ENCODE assay signal across 1 cellular context in genomic region chr19:19224852-19225494, GRCh38.
TF ChIP-seq lines count a peak whose summit lies in the region.

No MANE protein-coding gene starts in this region.

TF ChIP-seq in K562, 482 proteins besides CTCF, POLR2A, EP300 and RAD21 (continued from another document and continues in another):
- TF ChIP-seq, protein P1, sequence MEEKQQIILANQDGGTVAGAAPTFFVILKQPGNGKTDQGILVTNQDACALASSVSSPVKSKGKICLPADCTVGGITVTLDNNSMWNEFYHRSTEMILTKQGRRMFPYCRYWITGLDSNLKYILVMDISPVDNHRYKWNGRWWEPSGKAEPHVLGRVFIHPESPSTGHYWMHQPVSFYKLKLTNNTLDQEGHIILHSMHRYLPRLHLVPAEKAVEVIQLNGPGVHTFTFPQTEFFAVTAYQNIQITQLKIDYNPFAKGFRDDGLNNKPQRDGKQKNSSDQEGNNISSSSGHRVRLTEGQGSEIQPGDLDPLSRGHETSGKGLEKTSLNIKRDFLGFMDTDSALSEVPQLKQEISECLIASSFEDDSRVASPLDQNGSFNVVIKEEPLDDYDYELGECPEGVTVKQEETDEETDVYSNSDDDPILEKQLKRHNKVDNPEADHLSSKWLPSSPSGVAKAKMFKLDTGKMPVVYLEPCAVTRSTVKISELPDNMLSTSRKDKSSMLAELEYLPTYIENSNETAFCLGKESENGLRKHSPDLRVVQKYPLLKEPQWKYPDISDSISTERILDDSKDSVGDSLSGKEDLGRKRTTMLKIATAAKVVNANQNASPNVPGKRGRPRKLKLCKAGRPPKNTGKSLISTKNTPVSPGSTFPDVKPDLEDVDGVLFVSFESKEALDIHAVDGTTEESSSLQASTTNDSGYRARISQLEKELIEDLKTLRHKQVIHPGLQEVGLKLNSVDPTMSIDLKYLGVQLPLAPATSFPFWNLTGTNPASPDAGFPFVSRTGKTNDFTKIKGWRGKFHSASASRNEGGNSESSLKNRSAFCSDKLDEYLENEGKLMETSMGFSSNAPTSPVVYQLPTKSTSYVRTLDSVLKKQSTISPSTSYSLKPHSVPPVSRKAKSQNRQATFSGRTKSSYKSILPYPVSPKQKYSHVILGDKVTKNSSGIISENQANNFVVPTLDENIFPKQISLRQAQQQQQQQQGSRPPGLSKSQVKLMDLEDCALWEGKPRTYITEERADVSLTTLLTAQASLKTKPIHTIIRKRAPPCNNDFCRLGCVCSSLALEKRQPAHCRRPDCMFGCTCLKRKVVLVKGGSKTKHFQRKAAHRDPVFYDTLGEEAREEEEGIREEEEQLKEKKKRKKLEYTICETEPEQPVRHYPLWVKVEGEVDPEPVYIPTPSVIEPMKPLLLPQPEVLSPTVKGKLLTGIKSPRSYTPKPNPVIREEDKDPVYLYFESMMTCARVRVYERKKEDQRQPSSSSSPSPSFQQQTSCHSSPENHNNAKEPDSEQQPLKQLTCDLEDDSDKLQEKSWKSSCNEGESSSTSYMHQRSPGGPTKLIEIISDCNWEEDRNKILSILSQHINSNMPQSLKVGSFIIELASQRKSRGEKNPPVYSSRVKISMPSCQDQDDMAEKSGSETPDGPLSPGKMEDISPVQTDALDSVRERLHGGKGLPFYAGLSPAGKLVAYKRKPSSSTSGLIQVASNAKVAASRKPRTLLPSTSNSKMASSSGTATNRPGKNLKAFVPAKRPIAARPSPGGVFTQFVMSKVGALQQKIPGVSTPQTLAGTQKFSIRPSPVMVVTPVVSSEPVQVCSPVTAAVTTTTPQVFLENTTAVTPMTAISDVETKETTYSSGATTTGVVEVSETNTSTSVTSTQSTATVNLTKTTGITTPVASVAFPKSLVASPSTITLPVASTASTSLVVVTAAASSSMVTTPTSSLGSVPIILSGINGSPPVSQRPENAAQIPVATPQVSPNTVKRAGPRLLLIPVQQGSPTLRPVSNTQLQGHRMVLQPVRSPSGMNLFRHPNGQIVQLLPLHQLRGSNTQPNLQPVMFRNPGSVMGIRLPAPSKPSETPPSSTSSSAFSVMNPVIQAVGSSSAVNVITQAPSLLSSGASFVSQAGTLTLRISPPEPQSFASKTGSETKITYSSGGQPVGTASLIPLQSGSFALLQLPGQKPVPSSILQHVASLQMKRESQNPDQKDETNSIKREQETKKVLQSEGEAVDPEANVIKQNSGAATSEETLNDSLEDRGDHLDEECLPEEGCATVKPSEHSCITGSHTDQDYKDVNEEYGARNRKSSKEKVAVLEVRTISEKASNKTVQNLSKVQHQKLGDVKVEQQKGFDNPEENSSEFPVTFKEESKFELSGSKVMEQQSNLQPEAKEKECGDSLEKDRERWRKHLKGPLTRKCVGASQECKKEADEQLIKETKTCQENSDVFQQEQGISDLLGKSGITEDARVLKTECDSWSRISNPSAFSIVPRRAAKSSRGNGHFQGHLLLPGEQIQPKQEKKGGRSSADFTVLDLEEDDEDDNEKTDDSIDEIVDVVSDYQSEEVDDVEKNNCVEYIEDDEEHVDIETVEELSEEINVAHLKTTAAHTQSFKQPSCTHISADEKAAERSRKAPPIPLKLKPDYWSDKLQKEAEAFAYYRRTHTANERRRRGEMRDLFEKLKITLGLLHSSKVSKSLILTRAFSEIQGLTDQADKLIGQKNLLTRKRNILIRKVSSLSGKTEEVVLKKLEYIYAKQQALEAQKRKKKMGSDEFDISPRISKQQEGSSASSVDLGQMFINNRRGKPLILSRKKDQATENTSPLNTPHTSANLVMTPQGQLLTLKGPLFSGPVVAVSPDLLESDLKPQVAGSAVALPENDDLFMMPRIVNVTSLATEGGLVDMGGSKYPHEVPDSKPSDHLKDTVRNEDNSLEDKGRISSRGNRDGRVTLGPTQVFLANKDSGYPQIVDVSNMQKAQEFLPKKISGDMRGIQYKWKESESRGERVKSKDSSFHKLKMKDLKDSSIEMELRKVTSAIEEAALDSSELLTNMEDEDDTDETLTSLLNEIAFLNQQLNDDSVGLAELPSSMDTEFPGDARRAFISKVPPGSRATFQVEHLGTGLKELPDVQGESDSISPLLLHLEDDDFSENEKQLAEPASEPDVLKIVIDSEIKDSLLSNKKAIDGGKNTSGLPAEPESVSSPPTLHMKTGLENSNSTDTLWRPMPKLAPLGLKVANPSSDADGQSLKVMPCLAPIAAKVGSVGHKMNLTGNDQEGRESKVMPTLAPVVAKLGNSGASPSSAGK (IDR thresholded peaks at IDR 0.05): peak; percentile 98
- TF ChIP-seq, protein P2, sequence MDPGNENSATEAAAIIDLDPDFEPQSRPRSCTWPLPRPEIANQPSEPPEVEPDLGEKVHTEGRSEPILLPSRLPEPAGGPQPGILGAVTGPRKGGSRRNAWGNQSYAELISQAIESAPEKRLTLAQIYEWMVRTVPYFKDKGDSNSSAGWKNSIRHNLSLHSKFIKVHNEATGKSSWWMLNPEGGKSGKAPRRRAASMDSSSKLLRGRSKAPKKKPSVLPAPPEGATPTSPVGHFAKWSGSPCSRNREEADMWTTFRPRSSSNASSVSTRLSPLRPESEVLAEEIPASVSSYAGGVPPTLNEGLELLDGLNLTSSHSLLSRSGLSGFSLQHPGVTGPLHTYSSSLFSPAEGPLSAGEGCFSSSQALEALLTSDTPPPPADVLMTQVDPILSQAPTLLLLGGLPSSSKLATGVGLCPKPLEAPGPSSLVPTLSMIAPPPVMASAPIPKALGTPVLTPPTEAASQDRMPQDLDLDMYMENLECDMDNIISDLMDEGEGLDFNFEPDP (CRISPR knock-in tag; IDR thresholded peaks at IDR 0.05): no peak
- TF ChIP-seq, protein P3, sequence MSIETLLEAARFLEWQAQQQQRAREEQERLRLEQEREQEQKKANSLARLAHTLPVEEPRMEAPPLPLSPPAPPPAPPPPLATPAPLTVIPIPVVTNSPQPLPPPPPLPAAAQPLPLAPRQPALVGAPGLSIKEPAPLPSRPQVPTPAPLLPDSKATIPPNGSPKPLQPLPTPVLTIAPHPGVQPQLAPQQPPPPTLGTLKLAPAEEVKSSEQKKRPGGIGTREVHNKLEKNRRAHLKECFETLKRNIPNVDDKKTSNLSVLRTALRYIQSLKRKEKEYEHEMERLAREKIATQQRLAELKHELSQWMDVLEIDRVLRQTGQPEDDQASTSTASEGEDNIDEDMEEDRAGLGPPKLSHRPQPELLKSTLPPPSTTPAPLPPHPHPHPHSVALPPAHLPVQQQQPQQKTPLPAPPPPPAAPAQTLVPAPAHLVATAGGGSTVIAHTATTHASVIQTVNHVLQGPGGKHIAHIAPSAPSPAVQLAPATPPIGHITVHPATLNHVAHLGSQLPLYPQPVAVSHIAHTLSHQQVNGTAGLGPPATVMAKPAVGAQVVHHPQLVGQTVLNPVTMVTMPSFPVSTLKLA (conservative IDR thresholded peaks at IDR 0.05): peak in 1 of 2 experiments; percentile 85; a peak in 3 of 4 replicates
- TF ChIP-seq ZFP36 (IDR thresholded peaks at IDR 0.05; ENCODE audit: low read depth, low read length, partially characterized antibody): no peak
- peak; percentile 94 for TF ChIP-seq SP1 (CRISPR knock-in tag; IDR thresholded peaks at IDR 0.05)
- TF ChIP-seq ZBTB11 (CRISPR knock-in tag; IDR thresholded peaks at IDR 0.05): peak in 1 of 3 experiments; percentile 82; a peak in 2 of 6 replicates
- TF ChIP-seq ZNF609 (CRISPR knock-in tag; IDR thresholded peaks at IDR 0.05; ENCODE audit: borderline replicate concordance): peak; percentile 51; the same call in 1 of the 2 replicates
- TF ChIP-seq ZC3H4 (CRISPR knock-in tag; IDR thresholded peaks at IDR 0.05; ENCODE audit: borderline replicate concordance): no peak
- no peak for TF ChIP-seq PBX2 (CRISPR knock-in tag; IDR thresholded peaks at IDR 0.05; ENCODE audit: low read depth)
- TF ChIP-seq PBX2 (tag; conservative IDR thresholded peaks at IDR 0.05; ENCODE audit: low read depth): no peak
- no peak for TF ChIP-seq SMARCA4 (IDR thresholded peaks at IDR 0.05)
- peak; percentile 80 for TF ChIP-seq NFIC (IDR thresholded peaks at IDR 0.05)
- TF ChIP-seq, protein P4, sequence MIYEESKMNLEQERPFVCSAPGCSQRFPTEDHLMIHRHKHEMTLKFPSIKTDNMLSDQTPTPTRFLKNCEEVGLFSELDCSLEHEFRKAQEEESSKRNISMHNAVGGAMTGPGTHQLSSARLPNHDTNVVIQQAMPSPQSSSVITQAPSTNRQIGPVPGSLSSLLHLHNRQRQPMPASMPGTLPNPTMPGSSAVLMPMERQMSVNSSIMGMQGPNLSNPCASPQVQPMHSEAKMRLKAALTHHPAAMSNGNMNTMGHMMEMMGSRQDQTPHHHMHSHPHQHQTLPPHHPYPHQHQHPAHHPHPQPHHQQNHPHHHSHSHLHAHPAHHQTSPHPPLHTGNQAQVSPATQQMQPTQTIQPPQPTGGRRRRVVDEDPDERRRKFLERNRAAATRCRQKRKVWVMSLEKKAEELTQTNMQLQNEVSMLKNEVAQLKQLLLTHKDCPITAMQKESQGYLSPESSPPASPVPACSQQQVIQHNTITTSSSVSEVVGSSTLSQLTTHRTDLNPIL (CRISPR knock-in tag; IDR thresholded peaks at IDR 0.05): no peak
- peak; percentile 86 for TF ChIP-seq SMAD4 (CRISPR knock-in tag; conservative IDR thresholded peaks at IDR 0.05)
- TF ChIP-seq, protein P5, sequence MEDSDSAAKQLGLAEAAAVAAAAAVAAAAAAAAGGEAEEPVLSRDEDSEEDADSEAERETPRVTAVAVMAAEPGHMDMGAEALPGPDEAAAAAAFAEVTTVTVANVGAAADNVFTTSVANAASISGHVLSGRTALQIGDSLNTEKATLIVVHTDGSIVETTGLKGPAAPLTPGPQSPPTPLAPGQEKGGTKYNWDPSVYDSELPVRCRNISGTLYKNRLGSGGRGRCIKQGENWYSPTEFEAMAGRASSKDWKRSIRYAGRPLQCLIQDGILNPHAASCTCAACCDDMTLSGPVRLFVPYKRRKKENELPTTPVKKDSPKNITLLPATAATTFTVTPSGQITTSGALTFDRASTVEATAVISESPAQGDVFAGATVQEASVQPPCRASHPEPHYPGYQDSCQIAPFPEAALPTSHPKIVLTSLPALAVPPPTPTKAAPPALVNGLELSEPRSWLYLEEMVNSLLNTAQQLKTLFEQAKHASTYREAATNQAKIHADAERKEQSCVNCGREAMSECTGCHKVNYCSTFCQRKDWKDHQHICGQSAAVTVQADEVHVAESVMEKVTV (CRISPR knock-in tag; IDR thresholded peaks at IDR 0.05): peak; percentile 46
